13 cellular contexts compared by ENCODE assay signal in genomic region chr17:48470388-48471034, GRCh38. TPM values are rescaled to one million over a fixed set of nuclear protein-coding genes. Genes with fewer than 3 reads are reported as not detected.
DNase-seq lines count a peak whose midpoint lies in the region; ATAC-seq and TF ChIP-seq lines count a peak whose summit lies in the region.
"Had no signal": no experiment of that assay in that cellular context is flagged by ENCODE, and none has a peak within 500 bp of the region (broad histone marks: within the 10 kb centered on the region; RNA-seq: fewer than 3 reads in every experiment).

No MANE protein-coding gene starts in this region.

- CTCF ChIA-PET in RWPE1 (lab: Yijun Ruan, JAX) = interaction anchor here (0.6 kb wide), 1 partner anchor 369 kb away, joined by 4 read pairs; the partner anchor contains the start of gene CBX1

- no peak for TF ChIP-seq CTCF in RWPE1 (conservative IDR thresholded peaks at IDR 0.05; ENCODE audit: low read depth)

- no peak for ATAC-seq in HG03045 (IDR thresholded peaks at IDR 0.05; ENCODE audit: unreplicated experiment)
- ATAC-seq: left lung, pancreas had no signal

- POLR2A ChIA-PET in RWPE1 (lab: Yijun Ruan, JAX; ENCODE audit: low non-redundant PET) = no interaction called here

- peak; percentile 46 for DNase-seq in Daoy (ENCODE audit: low read depth)
- DNase-seq in M059J (ENCODE audit: low read depth) = peak; percentile 75
- peak; percentile 79 for DNase-seq in amniotic epithelial cell (ENCODE audit: low read depth)
- peak; percentile 48 for DNase-seq in kidney tubule cell (ENCODE audit: low spot score)
- DNase-seq in activated CD8-positive, alpha-beta memory T cell treated with anti-CD3 and anti-CD28 coated beads, Interleukin-2, amount 50 U/mL, for 48 hours = no peak
- DNase-seq in midbrain (lab: John Stamatoyannopoulos, UW) = no peak
- DNase-seq in RWPE1 (ENCODE audit: low spot score) = no peak
- DNase-seq: activated CD4-positive, alpha-beta T cell treated with anti-CD3 and anti-CD28 coated beads, Interleukin-2, amount 10 ng/mL, durations not matched to agents 24 days and 14 days; activated gamma-delta T cell treated with Interleukin-2 at 50 U/mL for 16 hours; DMS 273 treated with DMSO at 0.1 percent for 48 hours; left lung; pancreas had no signal

- H3K27ac ChIP-seq in RWPE1 = no peak overlapping the region
- H3K27ac ChIP-seq: left lung, pancreas had no signal

RNA-seq across cellular contexts. Expression of gene SKAP1, which starts 40.5 kb away (rescaled TPM):
- 0.17 TPM in 1 of 2 replicates, not detected in the other for total RNA-seq in Daoy (2014; rRNA removed; shearing (Covaris generic))
- 0.42 and 1.1 TPM in 2 replicates for total RNA-seq in M059J (2014; rRNA removed; shearing (Covaris generic))

Comparison
In these comparisons a context has a peak if more than half of its experiments do, and no peak if none do; other contexts are left out.
1. DNase-seq: peak in Daoy (single experiment), M059J (single experiment), amniotic epithelial cell (single experiment) and kidney tubule cell (single experiment); none in activated CD8-positive, alpha-beta memory T cell treated with anti-CD3 and anti-CD28 coated beads, Interleukin-2, amount 50 U/mL, for 48 hours (single experiment), midbrain (single experiment) and RWPE1 (single experiment).